In genomic region chr19:16416574-16416973, GRCh38 we compare ENCODE assay signal across 18 cellular contexts.
"Had no signal": no experiment of that assay in that cellular context is flagged by ENCODE, and none has a peak within 500 bp of the region (broad histone marks: within the 10 kb centered on the region; RNA-seq: fewer than 3 reads in every experiment).

No MANE protein-coding gene starts in this region.

- DNase-seq: activated CD4-positive, alpha-beta T cell treated with anti-CD3 and anti-CD28 coated beads for 1 hour; activated gamma-delta T cell treated with Interleukin-2 at 50 U/mL for 16 hours; activated T-cell treated with anti-CD3 and anti-CD28 coated beads, Interleukin-2, amount 50 U/mL, for 1 hour; effector CD4-positive, alpha-beta T cell; midbrain; nucleus accumbens; small intestine; stimulated activated CD4-positive, alpha-beta T cell treated with anti-CD3 and anti-CD28 coated beads, Interleukin-4, amount 100 ng/mL, for 24 hours; stomach; T-cell; WERI-Rb-1 had no signal

- H3K27ac Mint-ChIP-seq: activated naive CD4-positive, alpha-beta T cell treated with anti-CD3 and anti-CD28 coated beads, Interleukin-2, amount 50 U/mL, for 24 hours; nephron; T-cell; type B pancreatic cell had no signal

- H3K4me1 Mint-ChIP-seq: brain, nephron had no signal

- H3K27me3 Mint-ChIP-seq: activated naive CD4-positive, alpha-beta T cell treated with anti-CD3 and anti-CD28 coated beads, Interleukin-2, amount 50 U/mL, for 24 hours; brain; T-cell; type B pancreatic cell had no signal

- H3K4me3 Mint-ChIP-seq: activated naive CD4-positive, alpha-beta T cell treated with anti-CD3 and anti-CD28 coated beads, Interleukin-2, amount 50 U/mL, for 24 hours; brain; nephron; T-cell; type B pancreatic cell had no signal

- H3K9me3 ChIP-seq: stomach had no signal

- ATAC-seq: left lobe of liver, sciatic nerve, SK-N-SH treated with all-trans-retinoic acid at 6 μM for 48 hours, T-cell had no signal

- H3K27ac ChIP-seq: stomach, WERI-Rb-1 had no signal

- H3K27me3 ChIP-seq: stomach had no signal

- H3K4me3 ChIP-seq: stomach had no signal

- H3K9me3 Mint-ChIP-seq: activated naive CD4-positive, alpha-beta T cell treated with anti-CD3 and anti-CD28 coated beads, Interleukin-2, amount 50 U/mL, for 24 hours; brain; nephron; T-cell; type B pancreatic cell had no signal
